17 cellular contexts compared by ENCODE assay signal in the genomic region with DNA sequence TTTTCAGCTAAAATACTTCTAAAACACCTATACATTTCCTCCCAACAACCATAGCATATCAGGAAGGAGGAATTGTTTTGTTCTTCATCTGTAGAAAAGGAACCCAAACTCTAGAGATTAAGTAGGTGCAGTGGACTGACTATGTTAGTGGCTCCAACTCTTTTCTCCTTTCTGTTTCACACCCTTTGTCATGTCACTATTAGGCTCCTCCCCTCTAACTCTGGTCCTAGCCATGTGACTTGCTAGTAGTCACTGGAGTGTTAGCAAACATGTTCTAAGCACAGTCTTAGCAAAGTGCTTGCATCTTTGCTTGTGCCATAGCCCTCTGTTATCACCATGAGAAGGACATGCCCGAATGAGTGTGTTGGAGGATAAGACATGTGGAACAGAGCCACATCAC. TPM values are rescaled to one million over a fixed set of nuclear protein-coding genes. Genes with fewer than 3 reads are reported as not detected.
DNase-seq lines count a peak whose midpoint lies in the region; ATAC-seq, FAIRE-seq and TF ChIP-seq lines count a peak whose summit lies in the region.
"Had no signal": no experiment of that assay in that cellular context is flagged by ENCODE, and none has a peak within 500 bp of the region (broad histone marks: within the 10 kb centered on the region; RNA-seq: fewer than 3 reads in every experiment).

No MANE protein-coding gene starts in this region.

- no peak for TF ChIP-seq CTCF in H1 (IDR thresholded peaks at IDR 0.05; ENCODE audit: control extremely low read depth in 1 of 3, insufficient read depth in 1 of 3, low read depth in 1 of 3, low read length in 3 of 3)

- H3K4me1 ChIP-seq in H1 (replicated peaks in 1 of 4; ENCODE audit: control insufficient read depth in 3 of 4, insufficient read depth in 4 of 4, low read length in 3 of 4): no peaks in the 10 kb centered on the region
- H3K4me1 ChIP-seq: right atrium auricular region, tibial artery had no signal

- POLR2A ChIA-PET in H1 (lab: Charles Lee; ENCODE audit: partially characterized antibody): no interaction called here

- no peak overlapping the region for H3K4me3 ChIP-seq in H1 (ENCODE audit: extremely low read depth in 1 of 4, insufficient read depth in 2 of 4, low read depth in 3 of 4, low read length in 4 of 4)
- H3K4me3 ChIP-seq: right atrium auricular region, tibial artery had no signal

- H2AFZ ChIP-seq in H1 (ENCODE audit: low read length): 0 out of 2 replicates have a peak overlapping the region, but pooled peaks have one; percentile 61

- H3K79me2 ChIP-seq in H1 (ENCODE audit: control insufficient read depth in 1 of 2, insufficient read depth in 2 of 2, low read length in 2 of 2): no peaks in the 10 kb centered on the region

- H3K27me3 ChIP-seq in H1 (replicated peaks in 1 of 4; ENCODE audit: control insufficient read depth in 3 of 4, extremely low read depth in 1 of 4, insufficient read depth in 3 of 4, low read length in 3 of 4): no peaks in the 10 kb centered on the region
- H3K27me3 ChIP-seq: right atrium auricular region, tibial artery had no signal

- H2BK5ac ChIP-seq in H1 (ENCODE audit: low read depth, low read length): no peak overlapping the region

- H2AK5ac ChIP-seq in H1 (ENCODE audit: low read depth, low read length): no peak overlapping the region

- no peak overlapping the region for H3K4me2 ChIP-seq in H1 (ENCODE audit: insufficient read depth in 1 of 2, low read depth in 2 of 2, low read length in 2 of 2)

- H4K91ac ChIP-seq in H1 (replicated peaks; ENCODE audit: insufficient read length, low read length): no peak overlapping the region

- no peaks in the 10 kb centered on the region for H3K79me1 ChIP-seq in H1 (ENCODE audit: low read depth, low read length)

- H2BK20ac ChIP-seq in H1 (ENCODE audit: low read length): no peak overlapping the region

- 90% methylated on average over 1 of the region's 1 CpG; no CpG with 5 or more reads in 1 of the 2 experiments for WGBS in H1 (ENCODE audit: extremely low coverage in 1 of 2, insufficient coverage in 1 of 2, insufficient read length in 1 of 2, insufficient replicate concordance in 2 of 2, low coverage in 1 of 2, low lambda C conversion rate in 2 of 2, missing lambda C conversion rate in 1 of 2), 2 experiments

- no peak overlapping the region for H2BK120ac ChIP-seq in H1 (replicated peaks; ENCODE audit: low read depth, low read length)

- no peak for TF ChIP-seq POLR2A in H1 (IDR thresholded peaks at IDR 0.05; ENCODE audit: control extremely low read depth in 1 of 2, low read depth in 2 of 2, low read length in 2 of 2)

- H3K18ac ChIP-seq in H1 (ENCODE audit: extremely low read depth, low read length): no peak overlapping the region

- H2BK12ac ChIP-seq in H1 (ENCODE audit: low read depth, low read length): no peak overlapping the region

- no peaks in the 10 kb centered on the region for H3K23me2 ChIP-seq in H1 (ENCODE audit: low read depth, low read length)

- no peak overlapping the region for H4K5ac ChIP-seq in H1 (ENCODE audit: insufficient read length, low read depth, low read length)

- CTCF ChIA-PET in H1 (lab: Charles Lee; ENCODE audit: partially characterized antibody): no interaction called here

- H3K27ac ChIP-seq in H1 (ENCODE audit: low read depth, low read length): no peak overlapping the region
- H3K27ac ChIP-seq: C4-2B, right atrium auricular region, tibial artery had no signal

- FAIRE-seq in H1 (lab: Jason Lieb, UNC) (no peak), HTR-8/SVneo (lab: Jason Lieb, UNC) (no peak)
- FAIRE-seq: frontal cortex had no signal

- H4K20me1 ChIP-seq in H1 (replicated peaks in 1 of 2; ENCODE audit: control insufficient read depth in 1 of 2, insufficient read depth in 2 of 2, low read length in 2 of 2): no peaks in the 10 kb centered on the region

- ATAC-seq in GM19025 (IDR thresholded peaks at IDR 0.05; ENCODE audit: low read depth, unreplicated experiment) (peak; percentile 88), GM21529 (IDR thresholded peaks at IDR 0.05; ENCODE audit: unreplicated experiment) (peak; percentile 79), HG03159 (IDR thresholded peaks at IDR 0.05; ENCODE audit: unreplicated experiment) (peak; percentile 79), GM21737 (IDR thresholded peaks at IDR 0.05; ENCODE audit: unreplicated experiment) (no peak)
- ATAC-seq: activated T-helper 17 cell treated with anti-CD3 and anti-CD28 coated beads, Interleukin-2, amount 50 U/mL, for 72 hours had no signal

- no peak overlapping the region for H4K8ac ChIP-seq in H1 (ENCODE audit: extremely low read depth, insufficient read depth, low read length)

- TF ChIP-seq RAD21 in H1 (IDR thresholded peaks at IDR 0.05 in 1 of 2, conservative IDR thresholded peaks at IDR 0.05 in 1 of 2; ENCODE audit: low read depth in 2 of 2, low read length in 2 of 2): no peak

- H3K36me3 ChIP-seq in H1 (ENCODE audit: control insufficient read depth in 2 of 4, insufficient read depth in 4 of 4, low read length in 3 of 4): no peaks in the 10 kb centered on the region
- H3K36me3 ChIP-seq: right atrium auricular region, tibial artery had no signal

- H2BK15ac ChIP-seq in H1 (ENCODE audit: low read length): no peak overlapping the region

- H3K4ac ChIP-seq in H1 (replicated peaks; ENCODE audit: insufficient read length, low read depth, low read length): no peak overlapping the region

- no peak overlapping the region for H3K23ac ChIP-seq in H1 (ENCODE audit: insufficient read length)

- TF ChIP-seq EP300 in H1 (IDR thresholded peaks at IDR 0.05; ENCODE audit: borderline replicate concordance in 1 of 2, low read depth in 2 of 2, low read length in 2 of 2): no peak

- no peak overlapping the region for H3K9ac ChIP-seq in H1 (replicated peaks in 1 of 4; ENCODE audit: extremely low read depth in 1 of 4, low read depth in 3 of 4, low read length in 3 of 4)

- H3K56ac ChIP-seq in H1 (replicated peaks; ENCODE audit: insufficient read length, low read depth, low read length): no peak overlapping the region

- H3K9me3 ChIP-seq in H1 (ENCODE audit: insufficient read depth in 2 of 2, low read depth in 1 of 2, low read length in 1 of 2): no peaks in the 10 kb centered on the region
- H3K9me3 ChIP-seq: right atrium auricular region, tibial artery had no signal

- H3K14ac ChIP-seq in H1 (ENCODE audit: insufficient read length): no peak overlapping the region

- DNase-seq in H1 (ENCODE audit: low read depth in 1 of 2, low spot score in 2 of 2) (no peak), HTR-8/SVneo (ENCODE audit: insufficient read length, low spot score) (no peak), RPMI8226 (no peak)
- DNase-seq: activated CD4-positive, alpha-beta T cell treated with anti-CD3 and anti-CD28 coated beads, Interleukin-2, amount 50 U/mL, for 48 hours; nephron progenitor cell; stimulated activated CD4-positive, alpha-beta T cell treated with anti-CD3 and anti-CD28 coated beads, Interleukin-2, amount 100 ng/mL, for 24 hours; stimulated activated CD8-positive, alpha-beta memory T cell treated with anti-CD3 and anti-CD28 coated beads, Interleukin-4, amount 100 ng/mL, for 48 hours; tibial artery had no signal

TF ChIP-seq in H1, 55 proteins besides CTCF, POLR2A, EP300 and RAD21:
- TF ChIP-seq RFX5 (IDR thresholded peaks at IDR 0.05; ENCODE audit: borderline replicate concordance, low read depth, low read length): no peak
- no peak for TF ChIP-seq KDM1A (IDR thresholded peaks at IDR 0.05; ENCODE audit: borderline replicate concordance, low read length)
- no peak for TF ChIP-seq BACH1 (IDR thresholded peaks at IDR 0.05; ENCODE audit: low read length)
- TF ChIP-seq TCF12 (IDR thresholded peaks at IDR 0.05; ENCODE audit: low read depth, low read length): no peak

RNA-seq across cellular contexts. Expression of a gene that starts 55.3 kb away (rescaled TPM):
- not detected in 2 replicates for total RNA-seq in H1 (2021; fragmentation: NEBNext Ultra II Directional; extraction: Animal tissue kit (Norgen Biotek cat#: 25700))
- not detected in 2 replicates for polyA plus RNA-seq in H1 (2011; rRNA removed)
- polyA plus RNA-seq in H1 (2011; cell fraction: cytosol; rRNA removed): not detected
- polyA plus RNA-seq in H1 (2011; cell fraction: nucleus; rRNA removed): not detected
- polyA plus RNA-seq in H1 (2012, experiment 1 of 2): not detected in 4 replicates
- not detected for polyA plus RNA-seq in H1 (2012, experiment 2 of 2)
- not detected for polyA plus RNA-seq in H1 (2013, experiment 1 of 2)
- polyA plus RNA-seq in H1 (2013, experiment 2 of 2): not detected
- not detected in 2 replicates for polyA minus RNA-seq in H1 (2011; rRNA and poly(A)+ RNA removed)
- polyA minus RNA-seq in H1 (2011; cell fraction: cytosol; rRNA and poly(A)+ RNA removed): not detected
- polyA minus RNA-seq in H1 (2011; cell fraction: nucleus; rRNA and poly(A)+ RNA removed): not detected
- total RNA-seq: activated T-helper 17 cell treated with anti-CD3 and anti-CD28 coated beads, Interleukin-2, amount 50 U/mL, for 72 hours; M059J; right atrium auricular region had no signal
